Comparison of ENCODE assay signal across 24 cellular contexts in the genomic region with DNA sequence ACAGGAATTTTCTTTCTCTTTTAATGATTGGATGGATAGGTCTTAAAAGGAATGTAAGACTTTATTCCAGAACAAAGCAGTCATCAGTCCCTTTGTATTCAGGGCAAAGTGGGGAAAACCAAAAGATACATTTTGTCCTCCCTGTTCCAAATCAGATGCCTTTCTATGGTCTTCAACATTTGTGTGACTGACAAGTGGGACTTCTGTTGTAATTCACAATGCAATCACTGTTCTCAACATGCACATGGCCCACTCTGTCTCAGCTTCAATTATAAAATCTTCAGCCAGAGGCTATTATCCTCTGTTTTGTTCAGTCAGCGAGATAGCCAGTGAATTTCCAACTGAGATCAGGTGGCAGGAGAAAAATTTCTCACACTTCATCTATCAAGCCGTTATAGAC.
DNase-seq lines count a peak whose midpoint lies in the region; ATAC-seq, FAIRE-seq and TF ChIP-seq lines count a peak whose summit lies in the region.
"Had no signal": no experiment of that assay in that cellular context is flagged by ENCODE, and none has a peak within 500 bp of the region (broad histone marks: within the 10 kb centered on the region; RNA-seq: fewer than 3 reads in every experiment).

No MANE protein-coding gene starts in this region.

- no peak for TF ChIP-seq CTCF in endothelial cell (IDR thresholded peaks at IDR 0.05; ENCODE audit: unreplicated experiment)

- no peaks in the 10 kb centered on the region for H3K9me3 Mint-ChIP-seq in endothelial cell (ENCODE audit: unreplicated experiment)
- H3K9me3 Mint-ChIP-seq: central memory CD8-positive, alpha-beta T cell; GM23338; naive B cell; stimulated activated naive B cell treated with anti-CD40 and anti-IgM and Interleukin-4, amounts not matched to agents 10 μg/mL and 1 μg/mL and 100 μg/mL, for 72 hours; WTC11 had no signal

- peak overlapping the region; percentile 47 for H3K27ac ChIP-seq in SJCRH30
- H3K27ac ChIP-seq: heart right ventricle, parathyroid adenoma had no signal

- H3K4me1 Mint-ChIP-seq in endothelial cell (ENCODE audit: unreplicated experiment) = peaks cover 12% of the 10 kb centered on the region

- DNase-seq in COLO829 (ENCODE audit: low spot score) (peak; percentile 43), SJCRH30 (peak in 1 of 2 experiments; percentile 51), globus pallidus (ENCODE audit: low spot score) (peak; percentile 96), occipital lobe (lab: John Stamatoyannopoulos, UW) (peak; percentile 14), HTR-8/SVneo (ENCODE audit: insufficient read length, low spot score) (no peak), endothelial cell (ENCODE audit: low spot score) (no peak), DMS153 treated with DMSO at 0.1 percent for 48 hours (lab: John Stamatoyannopoulos, UW; ENCODE audit: unreplicated experiment) (no peak)
- DNase-seq: ACHN; activated CD4-positive, alpha-beta T cell treated with anti-CD3 and anti-CD28 coated beads, Interleukin-2, amount 50 U/mL, for 4 hours; activated naive CD4-positive, alpha-beta T cell; GDM1; heart right ventricle; KBM-7; naive B cell; NCI-H146; stimulated activated naive B cell treated with anti-CD40 and anti-IgM and Interleukin-4, amounts not matched to agents 10 μg/mL and 1 μg/mL and 100 μg/mL, for 72 hours had no signal

- no peaks in the 10 kb centered on the region for H3K9me3 ChIP-seq in SJCRH30 (replicated peaks)
- H3K9me3 ChIP-seq: heart right ventricle, tibial nerve had no signal

- no peaks in the 10 kb centered on the region for H3K27me3 ChIP-seq in SJCRH30
- H3K27me3 ChIP-seq: heart right ventricle, tibial nerve had no signal

- no peak for FAIRE-seq in HTR-8/SVneo (lab: Jason Lieb, UNC)

- no peak for ATAC-seq in HG03439 (IDR thresholded peaks at IDR 0.05; ENCODE audit: unreplicated experiment)
- ATAC-seq: heart right ventricle; Panc1; stimulated activated naive B cell treated with anti-CD40 and anti-IgM and Interleukin-4, amounts not matched to agents 10 μg/mL and 1 μg/mL and 100 μg/mL, for 72 hours; WTC11 had no signal

- peaks cover 7% of the 10 kb centered on the region for H3K36me3 Mint-ChIP-seq in endothelial cell (ENCODE audit: low read depth, unreplicated experiment)
- H3K36me3 Mint-ChIP-seq: naive B cell, WTC11 had no signal

- no peaks in the 10 kb centered on the region for H3K27me3 Mint-ChIP-seq in endothelial cell (ENCODE audit: unreplicated experiment)
- H3K27me3 Mint-ChIP-seq: central memory CD8-positive, alpha-beta T cell; naive B cell; stimulated activated naive B cell treated with anti-CD40 and anti-IgM and Interleukin-4, amounts not matched to agents 10 μg/mL and 1 μg/mL and 100 μg/mL, for 72 hours had no signal

- H3K4me3 Mint-ChIP-seq in endothelial cell (ENCODE audit: unreplicated experiment) = no peak overlapping the region
- H3K4me3 Mint-ChIP-seq: central memory CD8-positive, alpha-beta T cell; GM23338; naive B cell; stimulated activated naive B cell treated with anti-CD40 and anti-IgM and Interleukin-4, amounts not matched to agents 10 μg/mL and 1 μg/mL and 100 μg/mL, for 72 hours; WTC11 had no signal

- no peak overlapping the region for H3K27ac Mint-ChIP-seq in endothelial cell (ENCODE audit: unreplicated experiment)
- H3K27ac Mint-ChIP-seq: GM23338; stimulated activated naive B cell treated with anti-CD40 and anti-IgM and Interleukin-4, amounts not matched to agents 10 μg/mL and 1 μg/mL and 100 μg/mL, for 72 hours; WTC11 had no signal

- H3K4me1 ChIP-seq in SJCRH30 = peaks cover 7% of the 10 kb centered on the region
- H3K4me1 ChIP-seq: parathyroid adenoma had no signal

- H3K4me3 ChIP-seq in SJCRH30 = no peak overlapping the region
- H3K4me3 ChIP-seq: GM23338, heart right ventricle, lung, tibial nerve had no signal

- no peaks in the 10 kb centered on the region for H3K36me3 ChIP-seq in SJCRH30
- H3K36me3 ChIP-seq: heart right ventricle, tibial nerve had no signal

Comparison
In these comparisons a context has a peak if more than half of its experiments do, and no peak if none do; other contexts are left out.
1. DNase-seq: peak in COLO829 (single experiment), globus pallidus (single experiment) and occipital lobe (single experiment); none in HTR-8/SVneo (single experiment), endothelial cell (single experiment) and DMS153 treated with DMSO at 0.1 percent for 48 hours (single experiment).